ENCODE assay signal across 1 cellular context in the genomic region with DNA sequence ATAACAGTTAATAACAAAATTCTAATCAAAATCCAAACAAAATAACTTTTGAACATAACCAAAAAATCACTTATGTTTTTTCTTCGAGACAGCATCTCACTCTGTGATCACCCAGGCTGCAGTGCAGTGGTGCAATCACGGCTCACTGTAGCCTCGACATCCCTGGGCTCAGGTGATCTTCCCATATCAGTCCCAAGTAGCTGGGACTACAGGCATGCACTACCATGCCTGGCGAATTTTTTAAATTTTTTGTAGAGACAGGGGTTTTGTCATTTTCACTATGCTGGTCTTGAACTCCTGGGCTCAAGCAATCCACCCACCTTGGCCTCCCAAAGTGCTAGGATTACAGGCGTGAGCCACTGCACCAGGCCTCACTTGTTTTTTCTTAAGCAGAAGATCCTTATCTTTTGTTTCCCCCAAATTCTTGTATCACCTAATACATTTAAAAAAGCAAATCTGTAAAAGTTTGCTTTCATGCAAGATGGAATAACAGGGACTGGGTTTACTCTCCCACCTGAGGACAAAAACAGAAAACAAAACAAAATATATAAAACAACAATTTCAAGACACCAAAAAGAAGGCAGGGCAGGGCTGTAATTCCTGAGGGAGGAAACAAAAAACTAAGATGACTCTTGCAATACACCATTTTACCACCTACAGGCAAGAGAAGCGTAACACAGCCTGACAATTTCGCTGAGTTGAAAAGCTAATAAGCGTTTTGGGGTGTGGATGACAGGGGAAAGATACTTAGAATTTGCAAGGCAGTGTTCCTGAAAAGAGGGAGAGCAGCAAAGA.
TF ChIP-seq lines count a peak whose summit lies in the region.

No MANE protein-coding gene starts in this region.

TF ChIP-seq in GM23338, 12 proteins besides CTCF, POLR2A, EP300 and RAD21 (continued from another document):
- TF ChIP-seq, protein P1, sequence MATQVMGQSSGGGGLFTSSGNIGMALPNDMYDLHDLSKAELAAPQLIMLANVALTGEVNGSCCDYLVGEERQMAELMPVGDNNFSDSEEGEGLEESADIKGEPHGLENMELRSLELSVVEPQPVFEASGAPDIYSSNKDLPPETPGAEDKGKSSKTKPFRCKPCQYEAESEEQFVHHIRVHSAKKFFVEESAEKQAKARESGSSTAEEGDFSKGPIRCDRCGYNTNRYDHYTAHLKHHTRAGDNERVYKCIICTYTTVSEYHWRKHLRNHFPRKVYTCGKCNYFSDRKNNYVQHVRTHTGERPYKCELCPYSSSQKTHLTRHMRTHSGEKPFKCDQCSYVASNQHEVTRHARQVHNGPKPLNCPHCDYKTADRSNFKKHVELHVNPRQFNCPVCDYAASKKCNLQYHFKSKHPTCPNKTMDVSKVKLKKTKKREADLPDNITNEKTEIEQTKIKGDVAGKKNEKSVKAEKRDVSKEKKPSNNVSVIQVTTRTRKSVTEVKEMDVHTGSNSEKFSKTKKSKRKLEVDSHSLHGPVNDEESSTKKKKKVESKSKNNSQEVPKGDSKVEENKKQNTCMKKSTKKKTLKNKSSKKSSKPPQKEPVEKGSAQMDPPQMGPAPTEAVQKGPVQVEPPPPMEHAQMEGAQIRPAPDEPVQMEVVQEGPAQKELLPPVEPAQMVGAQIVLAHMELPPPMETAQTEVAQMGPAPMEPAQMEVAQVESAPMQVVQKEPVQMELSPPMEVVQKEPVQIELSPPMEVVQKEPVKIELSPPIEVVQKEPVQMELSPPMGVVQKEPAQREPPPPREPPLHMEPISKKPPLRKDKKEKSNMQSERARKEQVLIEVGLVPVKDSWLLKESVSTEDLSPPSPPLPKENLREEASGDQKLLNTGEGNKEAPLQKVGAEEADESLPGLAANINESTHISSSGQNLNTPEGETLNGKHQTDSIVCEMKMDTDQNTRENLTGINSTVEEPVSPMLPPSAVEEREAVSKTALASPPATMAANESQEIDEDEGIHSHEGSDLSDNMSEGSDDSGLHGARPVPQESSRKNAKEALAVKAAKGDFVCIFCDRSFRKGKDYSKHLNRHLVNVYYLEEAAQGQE (IDR thresholded peaks at IDR 0.05; ENCODE audit: unreplicated experiment): no peak
- TF ChIP-seq, protein P2, sequence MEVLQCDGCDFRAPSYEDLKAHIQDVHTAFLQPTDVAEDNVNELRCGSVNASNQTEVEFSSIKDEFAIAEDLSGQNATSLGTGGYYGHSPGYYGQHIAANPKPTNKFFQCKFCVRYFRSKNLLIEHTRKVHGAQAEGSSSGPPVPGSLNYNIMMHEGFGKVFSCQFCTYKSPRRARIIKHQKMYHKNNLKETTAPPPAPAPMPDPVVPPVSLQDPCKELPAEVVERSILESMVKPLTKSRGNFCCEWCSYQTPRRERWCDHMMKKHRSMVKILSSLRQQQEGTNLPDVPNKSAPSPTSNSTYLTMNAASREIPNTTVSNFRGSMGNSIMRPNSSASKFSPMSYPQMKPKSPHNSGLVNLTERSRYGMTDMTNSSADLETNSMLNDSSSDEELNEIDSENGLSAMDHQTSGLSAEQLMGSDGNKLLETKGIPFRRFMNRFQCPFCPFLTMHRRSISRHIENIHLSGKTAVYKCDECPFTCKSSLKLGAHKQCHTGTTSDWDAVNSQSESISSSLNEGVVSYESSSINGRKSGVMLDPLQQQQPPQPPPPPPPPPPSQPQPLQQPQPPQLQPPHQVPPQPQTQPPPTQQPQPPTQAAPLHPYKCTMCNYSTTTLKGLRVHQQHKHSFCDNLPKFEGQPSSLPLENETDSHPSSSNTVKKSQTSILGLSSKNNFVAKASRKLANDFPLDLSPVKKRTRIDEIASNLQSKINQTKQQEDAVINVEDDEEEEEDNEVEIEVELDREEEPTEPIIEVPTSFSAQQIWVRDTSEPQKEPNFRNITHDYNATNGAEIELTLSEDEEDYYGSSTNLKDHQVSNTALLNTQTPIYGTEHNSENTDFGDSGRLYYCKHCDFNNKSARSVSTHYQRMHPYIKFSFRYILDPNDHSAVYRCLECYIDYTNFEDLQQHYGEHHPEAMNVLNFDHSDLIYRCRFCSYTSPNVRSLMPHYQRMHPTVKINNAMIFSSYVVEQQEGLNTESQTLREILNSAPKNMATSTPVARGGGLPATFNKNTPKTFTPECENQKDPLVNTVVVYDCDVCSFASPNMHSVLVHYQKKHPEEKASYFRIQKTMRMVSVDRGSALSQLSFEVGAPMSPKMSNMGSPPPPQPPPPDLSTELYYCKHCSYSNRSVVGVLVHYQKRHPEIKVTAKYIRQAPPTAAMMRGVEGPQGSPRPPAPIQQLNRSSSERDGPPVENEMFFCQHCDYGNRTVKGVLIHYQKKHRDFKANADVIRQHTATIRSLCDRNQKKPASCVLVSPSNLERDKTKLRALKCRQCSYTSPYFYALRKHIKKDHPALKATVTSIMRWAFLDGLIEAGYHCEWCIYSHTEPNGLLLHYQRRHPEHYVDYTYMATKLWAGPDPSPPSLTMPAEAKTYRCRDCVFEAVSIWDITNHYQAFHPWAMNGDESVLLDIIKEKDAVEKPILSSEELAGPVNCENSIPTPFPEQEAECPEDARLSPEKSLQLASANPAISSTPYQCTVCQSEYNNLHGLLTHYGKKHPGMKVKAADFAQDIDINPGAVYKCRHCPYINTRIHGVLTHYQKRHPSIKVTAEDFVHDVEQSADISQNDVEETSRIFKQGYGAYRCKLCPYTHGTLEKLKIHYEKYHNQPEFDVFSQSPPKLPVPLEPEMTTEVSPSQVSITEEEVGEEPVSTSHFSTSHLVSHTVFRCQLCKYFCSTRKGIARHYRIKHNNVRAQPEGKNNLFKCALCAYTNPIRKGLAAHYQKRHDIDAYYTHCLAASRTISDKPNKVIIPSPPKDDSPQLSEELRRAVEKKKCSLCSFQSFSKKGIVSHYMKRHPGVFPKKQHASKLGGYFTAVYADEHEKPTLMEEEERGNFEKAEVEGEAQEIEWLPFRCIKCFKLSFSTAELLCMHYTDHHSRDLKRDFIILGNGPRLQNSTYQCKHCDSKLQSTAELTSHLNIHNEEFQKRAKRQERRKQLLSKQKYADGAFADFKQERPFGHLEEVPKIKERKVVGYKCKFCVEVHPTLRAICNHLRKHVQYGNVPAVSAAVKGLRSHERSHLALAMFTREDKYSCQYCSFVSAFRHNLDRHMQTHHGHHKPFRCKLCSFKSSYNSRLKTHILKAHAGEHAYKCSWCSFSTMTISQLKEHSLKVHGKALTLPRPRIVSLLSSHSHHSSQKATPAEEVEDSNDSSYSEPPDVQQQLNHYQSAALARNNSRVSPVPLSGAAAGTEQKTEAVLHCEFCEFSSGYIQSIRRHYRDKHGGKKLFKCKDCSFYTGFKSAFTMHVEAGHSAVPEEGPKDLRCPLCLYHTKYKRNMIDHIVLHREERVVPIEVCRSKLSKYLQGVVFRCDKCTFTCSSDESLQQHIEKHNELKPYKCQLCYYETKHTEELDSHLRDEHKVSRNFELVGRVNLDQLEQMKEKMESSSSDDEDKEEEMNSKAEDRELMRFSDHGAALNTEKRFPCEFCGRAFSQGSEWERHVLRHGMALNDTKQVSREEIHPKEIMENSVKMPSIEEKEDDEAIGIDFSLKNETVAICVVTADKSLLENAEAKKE (CRISPR knock-in tag; IDR thresholded peaks at IDR 0.05): no peak
- TF ChIP-seq ZNF331 (CRISPR knock-in tag; IDR thresholded peaks at IDR 0.05; ENCODE audit: low read depth): no peak
- TF ChIP-seq POLR2AphosphoS5 (IDR thresholded peaks at IDR 0.05; ENCODE audit: low read depth): no peak
